Comparison of ENCODE assay signal across 8 cellular contexts in the genomic region with DNA sequence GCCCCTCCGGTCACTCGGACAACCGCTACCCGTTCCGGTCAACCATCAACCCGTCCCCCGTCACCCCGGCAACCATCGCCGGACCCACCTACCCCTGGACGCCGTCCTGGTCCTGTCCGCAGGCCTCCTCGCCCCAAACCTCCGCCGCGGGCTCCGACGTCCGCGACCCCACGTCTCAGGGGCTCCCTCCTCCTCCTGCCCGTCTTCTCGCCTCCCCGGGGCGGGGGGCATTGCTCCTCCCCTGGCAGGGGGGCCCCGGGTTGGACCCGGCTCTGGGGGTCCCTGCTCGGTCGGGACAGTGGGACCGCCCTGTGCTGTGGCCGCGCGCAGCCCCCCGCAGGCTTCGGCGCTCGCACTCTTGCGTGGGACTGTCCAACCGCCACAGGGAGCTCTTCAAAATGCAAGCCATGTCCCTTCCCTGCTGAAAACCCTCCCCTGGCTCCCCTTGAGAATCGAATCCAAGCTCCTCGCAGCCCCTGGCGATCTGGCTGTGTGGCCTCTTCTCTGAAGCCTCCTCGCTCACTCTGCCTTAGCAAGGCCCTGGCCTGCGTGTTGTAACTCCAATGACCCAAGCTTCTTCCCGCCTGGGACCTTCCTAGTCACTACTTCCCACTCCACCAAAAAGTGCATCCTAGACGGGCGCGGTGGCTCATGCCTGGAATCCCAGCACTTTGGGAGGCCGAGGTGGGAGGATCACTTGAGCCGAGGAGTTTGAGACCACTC. TPM values are rescaled to one million over a fixed set of nuclear protein-coding genes. Genes with fewer than 3 reads are reported as not detected.
DNase-seq lines count a peak whose midpoint lies in the region; ATAC-seq and TF ChIP-seq lines count a peak whose summit lies in the region.

No MANE protein-coding gene starts in this region.

- no peak for DNase-seq in activated naive CD4-positive, alpha-beta T cell treated with anti-CD3 and anti-CD28 coated beads for 36 hours
- DNase-seq in activated naive CD4-positive, alpha-beta T cell treated with anti-CD3 and anti-CD28 coated beads, Interleukin-2, amount 50 U/mL, for 16 hours, result no peak
- DNase-seq in astrocyte of the cerebellum (ENCODE audit: low read depth), result no peak
- no peak for DNase-seq in tibial artery
- DNase-seq in Kasumi-1 (lab: John Stamatoyannopoulos, UW), result no peak
- DNase-seq in foreskin keratinocyte, result no peak

- ATAC-seq in GM18505 (IDR thresholded peaks at IDR 0.05; ENCODE audit: unreplicated experiment), result no peak
- no peak for ATAC-seq in foreskin keratinocyte

- H3K4me3 ChIP-seq in astrocyte of the cerebellum (ENCODE audit: low read depth, low read length), result peak overlapping the region; percentile 59
- H3K4me3 ChIP-seq in tibial artery, result peak overlapping the region; percentile 60 to 72

- H3K27me3 ChIP-seq in layer of hippocampus (ENCODE audit: control insufficient read depth, insufficient read depth, low read length) (no peaks in the 10 kb centered on the region), tibial artery (no peaks in the 10 kb centered on the region), foreskin keratinocyte (no peaks in the 10 kb centered on the region)

- H3K4me1 ChIP-seq in tibial artery (peaks cover 3 to 39% (median 21%) of the 10 kb centered on the region in 4 donors), foreskin keratinocyte (peaks cover 5% of the 10 kb centered on the region)

- peak overlapping the region; percentile 72 for H3K4me3 Mint-ChIP-seq in activated naive CD4-positive, alpha-beta T cell treated with anti-CD3 and anti-CD28 coated beads for 36 hours

- H3K36me3 Mint-ChIP-seq in activated naive CD4-positive, alpha-beta T cell treated with anti-CD3 and anti-CD28 coated beads for 36 hours (ENCODE audit: low read depth), result no peaks in the 10 kb centered on the region

- peaks cover 14% of the 10 kb centered on the region for H3K4me1 Mint-ChIP-seq in activated naive CD4-positive, alpha-beta T cell treated with anti-CD3 and anti-CD28 coated beads for 36 hours (ENCODE audit: low read depth)

- no peak for TF ChIP-seq CTCF in astrocyte of the cerebellum (IDR thresholded peaks at IDR 0.05; ENCODE audit: low read depth, low read length, missing control alignments)
- TF ChIP-seq CTCF in tibial artery (IDR thresholded peaks at IDR 0.05), result no peak
- no peak for TF ChIP-seq CTCF in foreskin keratinocyte (conservative IDR thresholded peaks at IDR 0.05)

- no peak overlapping the region for H3K27ac Mint-ChIP-seq in activated naive CD4-positive, alpha-beta T cell treated with anti-CD3 and anti-CD28 coated beads for 36 hours

- no peaks in the 10 kb centered on the region for H3K9me3 ChIP-seq in tibial artery

- H3K27me3 Mint-ChIP-seq in activated naive CD4-positive, alpha-beta T cell treated with anti-CD3 and anti-CD28 coated beads for 36 hours (ENCODE audit: low read depth), result peaks cover 19% of the 10 kb centered on the region

- CTCF ChIA-PET in activated naive CD4-positive, alpha-beta T cell treated with anti-CD3 and anti-CD28 coated beads for 36 hours (lab: Charles Lee), result no interaction called here

- intact Hi-C loops in activated naive CD4-positive, alpha-beta T cell treated with anti-CD3 and anti-CD28 coated beads for 36 hours (cut with micrococcal nuclease), result no loop called here
- intact Hi-C loops in tibial artery (cut with DNase I; ENCODE audit: low total_unique reads), result no loop called here

- no peak for TF ChIP-seq POLR2A in GM18505 (IDR thresholded peaks at IDR 0.05; ENCODE audit: borderline replicate concordance, extremely low read depth, insufficient read depth, insufficient read length)

- peak overlapping the region; percentile 75 for H3K27ac ChIP-seq in layer of hippocampus (ENCODE audit: low read depth, low read length)
- H3K27ac ChIP-seq in tibial artery, result peak overlapping the region; percentile 89 to 92
- H3K27ac ChIP-seq in foreskin keratinocyte, result no peak overlapping the region

- no peaks in the 10 kb centered on the region for H3K9me3 Mint-ChIP-seq in activated naive CD4-positive, alpha-beta T cell treated with anti-CD3 and anti-CD28 coated beads for 36 hours

- H3K36me3 ChIP-seq in tibial artery, result no peaks in the 10 kb centered on the region

- in situ Hi-C loops in astrocyte of the cerebellum (cut with HindIII; ENCODE audit: low sequenced_read_pairs), result no loop called here

RNA-seq across cellular contexts. Expression of gene EPHX3, which starts 8.4 kb away (rescaled TPM):
- total RNA-seq in activated naive CD4-positive, alpha-beta T cell treated with anti-CD3 and anti-CD28 coated beads for 36 hours, result not detected
- total RNA-seq in foreskin keratinocyte, result 0.10 TPM in 1 of 2 replicates, not detected in the other
- polyA plus RNA-seq in foreskin keratinocyte, result 0.06 and 0.12 TPM in 2 replicates

RNA-seq across cellular contexts. Expression of gene NOTCH3, which starts 23.0 kb away (rescaled TPM):
- total RNA-seq in activated naive CD4-positive, alpha-beta T cell treated with anti-CD3 and anti-CD28 coated beads for 36 hours, result not detected
- total RNA-seq in foreskin keratinocyte, result 0.21 and 0.24 TPM in 2 replicates
- polyA plus RNA-seq in foreskin keratinocyte, result 0.04 and 0.09 TPM in 2 replicates
